Comparison of ENCODE assay signal across 13 cellular contexts in genomic region chr15:22796079-22796478, GRCh38. TPM values are rescaled to one million over a fixed set of nuclear protein-coding genes. Genes with fewer than 3 reads are reported as not detected.
DNase-seq lines count a peak whose midpoint lies in the region; ATAC-seq lines count a peak whose summit lies in the region.
"Had no signal": no experiment of that assay in that cellular context is flagged by ENCODE, and none has a peak within 500 bp of the region (broad histone marks: within the 10 kb centered on the region; RNA-seq: fewer than 3 reads in every experiment).

No MANE protein-coding gene starts in this region.

- CTCF ChIA-PET in activated CD8-positive, alpha-beta T cell treated with anti-CD3 and anti-CD28 coated beads, Interleukin-2, amount 10 ng/mL, durations not matched to agents 7 days and 5 days (lab: Charles Lee): no interaction called here

- peak; percentile 10 for ATAC-seq in HG03103 (IDR thresholded peaks at IDR 0.05; ENCODE audit: low read depth, unreplicated experiment)
- no peak for ATAC-seq in activated CD8-positive, alpha-beta T cell treated with anti-CD3 and anti-CD28 coated beads, Interleukin-2, amount 10 ng/mL, durations not matched to agents 7 days and 5 days
- no peak for ATAC-seq in stimulated activated naive CD8-positive, alpha-beta T cell treated with anti-CD3 and anti-CD28 coated beads, Interleukin-15, amount 100 ng/mL, for 72 hours
- ATAC-seq in GM18861 (IDR thresholded peaks at IDR 0.05; ENCODE audit: unreplicated experiment): no peak
- no peak for ATAC-seq in GM19351 (IDR thresholded peaks at IDR 0.05; ENCODE audit: unreplicated experiment)

- no peaks in the 10 kb centered on the region for H3K27me3 Mint-ChIP-seq in activated naive CD4-positive, alpha-beta T cell treated with anti-CD3 and anti-CD28 coated beads, Interleukin-2, amount 50 U/mL, for 24 hours
- no peaks in the 10 kb centered on the region for H3K27me3 Mint-ChIP-seq in activated CD8-positive, alpha-beta T cell treated with anti-CD3 and anti-CD28 coated beads, Interleukin-2, amount 10 ng/mL, durations not matched to agents 7 days and 5 days (ENCODE audit: low read depth)
- no peaks in the 10 kb centered on the region for H3K27me3 Mint-ChIP-seq in stimulated activated naive CD8-positive, alpha-beta T cell treated with anti-CD3 and anti-CD28 coated beads, Interleukin-15, amount 100 ng/mL, for 72 hours

- peak overlapping the region; percentile 97 for H3K27ac Mint-ChIP-seq in activated naive CD4-positive, alpha-beta T cell treated with anti-CD3 and anti-CD28 coated beads, Interleukin-2, amount 50 U/mL, for 24 hours
- peak overlapping the region; percentile 77 for H3K27ac Mint-ChIP-seq in activated CD8-positive, alpha-beta T cell treated with anti-CD3 and anti-CD28 coated beads, Interleukin-2, amount 10 ng/mL, durations not matched to agents 7 days and 5 days
- peak overlapping the region; percentile 52 to 76 for H3K27ac Mint-ChIP-seq in stimulated activated naive CD8-positive, alpha-beta T cell treated with anti-CD3 and anti-CD28 coated beads, Interleukin-15, amount 100 ng/mL, for 72 hours

- H3K4me1 Mint-ChIP-seq in activated naive CD4-positive, alpha-beta T cell treated with anti-CD3 and anti-CD28 coated beads, Interleukin-2, amount 50 U/mL, for 24 hours: peaks cover 55% of the 10 kb centered on the region
- H3K4me1 Mint-ChIP-seq in activated CD8-positive, alpha-beta T cell treated with anti-CD3 and anti-CD28 coated beads, Interleukin-2, amount 10 ng/mL, durations not matched to agents 7 days and 5 days (ENCODE audit: low read depth): peaks cover 25% of the 10 kb centered on the region
- peaks cover 52% of the 10 kb centered on the region for H3K4me1 Mint-ChIP-seq in stimulated activated naive CD8-positive, alpha-beta T cell treated with anti-CD3 and anti-CD28 coated beads, Interleukin-15, amount 100 ng/mL, for 72 hours

- H3K36me3 Mint-ChIP-seq in activated naive CD4-positive, alpha-beta T cell treated with anti-CD3 and anti-CD28 coated beads, Interleukin-2, amount 50 U/mL, for 24 hours: peaks cover 1% of the 10 kb centered on the region
- H3K36me3 Mint-ChIP-seq in activated CD8-positive, alpha-beta T cell treated with anti-CD3 and anti-CD28 coated beads, Interleukin-2, amount 10 ng/mL, durations not matched to agents 7 days and 5 days (ENCODE audit: low read depth): peaks cover 18% of the 10 kb centered on the region

- no peak for DNase-seq in activated naive CD4-positive, alpha-beta T cell treated with anti-CD3 and anti-CD28 coated beads, Interleukin-2, amount 50 U/mL, for 16 hours
- DNase-seq in activated CD8-positive, alpha-beta T cell treated with anti-CD3 and anti-CD28 coated beads, Interleukin-2, amount 10 ng/mL, durations not matched to agents 7 days and 5 days: no peak
- DNase-seq in stimulated activated naive CD8-positive, alpha-beta T cell treated with anti-CD3 and anti-CD28 coated beads, Interleukin-15, amount 100 ng/mL, for 72 hours: no peak
- DNase-seq in NCI-H1417 (lab: John Stamatoyannopoulos, UW): no peak
- DNase-seq: Caco-2, H7, NCI-H1105 treated with DMSO at 0.1 percent for 48 hours, occipital lobe, uterus had no signal

- POLR2A ChIA-PET in activated CD8-positive, alpha-beta T cell treated with anti-CD3 and anti-CD28 coated beads, Interleukin-2, amount 10 ng/mL, durations not matched to agents 7 days and 5 days (lab: Charles Lee): interaction anchor here (0.6 kb wide), 1 partner anchor 42 kb away, joined by 4 read pairs; no protein-coding TSS in a partner anchor

- H3K4me3 Mint-ChIP-seq in activated naive CD4-positive, alpha-beta T cell treated with anti-CD3 and anti-CD28 coated beads, Interleukin-2, amount 50 U/mL, for 24 hours: peak overlapping the region; percentile 75
- H3K4me3 Mint-ChIP-seq in activated CD8-positive, alpha-beta T cell treated with anti-CD3 and anti-CD28 coated beads, Interleukin-2, amount 10 ng/mL, durations not matched to agents 7 days and 5 days: no peak overlapping the region
- peak overlapping the region; percentile 67 to 69 for H3K4me3 Mint-ChIP-seq in stimulated activated naive CD8-positive, alpha-beta T cell treated with anti-CD3 and anti-CD28 coated beads, Interleukin-15, amount 100 ng/mL, for 72 hours

- H3K9me3 Mint-ChIP-seq in activated naive CD4-positive, alpha-beta T cell treated with anti-CD3 and anti-CD28 coated beads, Interleukin-2, amount 50 U/mL, for 24 hours: no peaks in the 10 kb centered on the region
- no peaks in the 10 kb centered on the region for H3K9me3 Mint-ChIP-seq in activated CD8-positive, alpha-beta T cell treated with anti-CD3 and anti-CD28 coated beads, Interleukin-2, amount 10 ng/mL, durations not matched to agents 7 days and 5 days (ENCODE audit: insufficient read depth)
- no peaks in the 10 kb centered on the region for H3K9me3 Mint-ChIP-seq in stimulated activated naive CD8-positive, alpha-beta T cell treated with anti-CD3 and anti-CD28 coated beads, Interleukin-15, amount 100 ng/mL, for 72 hours

RNA-seq across cellular contexts. Expression of gene NIPA1, which starts 9.6 kb away (rescaled TPM):
- 10 to 100 TPM; 16.8 to 19.4 TPM for total RNA-seq in activated CD8-positive, alpha-beta T cell treated with anti-CD3 and anti-CD28 coated beads, Interleukin-2, amount 10 ng/mL, durations not matched to agents 7 days and 5 days

RNA-seq across cellular contexts. Expression of gene NIPA2, which starts 42.4 kb away (rescaled TPM):
- 10 to 100 TPM; 53.7 to 59.5 TPM for total RNA-seq in activated CD8-positive, alpha-beta T cell treated with anti-CD3 and anti-CD28 coated beads, Interleukin-2, amount 10 ng/mL, durations not matched to agents 7 days and 5 days
